10 cellular contexts compared by ENCODE assay signal in genomic region chr15:79170256-79170664, GRCh38.
A peak's percentile ranks its signal among the peaks of the same experiment; 100 is the strongest.
DNase-seq lines count a peak whose midpoint lies in the region; ATAC-seq and TF ChIP-seq lines count a peak whose summit lies in the region.
"Had no signal": no experiment of that assay in that cellular context is flagged by ENCODE, and none has a peak within 500 bp of the region (broad histone marks: within the 10 kb centered on the region; RNA-seq: fewer than 3 reads in every experiment).

No MANE protein-coding gene starts in this region.

- no peak overlapping the region for H3K27ac Mint-ChIP-seq in activated naive CD4-positive, alpha-beta T cell treated with anti-CD3 and anti-CD28 coated beads, Interleukin-2, amount 50 U/mL, for 72 hours
- H3K27ac Mint-ChIP-seq: activated T-helper 17 cell treated with anti-CD3 and anti-CD28 coated beads, Interleukin-2, amount 50 U/mL, for 72 hours had no signal

- DNase-seq in ELR (ENCODE audit: low read depth): peak; percentile 50
- DNase-seq in RPMI7951 (ENCODE audit: low read depth): peak; percentile 52
- peak; percentile 49 for DNase-seq in fibroblast of the aortic adventitia (ENCODE audit: low read depth)
- peak; percentile 58 for DNase-seq in retina
- no peak for DNase-seq in iPS-NIHi11 (ENCODE audit: low spot score)
- DNase-seq in NCI-H2107 (lab: John Stamatoyannopoulos, UW): no peak
- DNase-seq in activated naive CD4-positive, alpha-beta T cell treated with anti-CD3 and anti-CD28 coated beads, Interleukin-2, amount 50 U/mL, for 72 hours (ENCODE audit: low spot score in 2 of 2): no peak
- no peak for DNase-seq in COLO829 (ENCODE audit: low spot score)
- DNase-seq: DND-41 had no signal

- no peaks in the 10 kb centered on the region for H3K9me3 Mint-ChIP-seq in activated naive CD4-positive, alpha-beta T cell treated with anti-CD3 and anti-CD28 coated beads, Interleukin-2, amount 50 U/mL, for 72 hours
- H3K9me3 Mint-ChIP-seq: activated T-helper 17 cell treated with anti-CD3 and anti-CD28 coated beads, Interleukin-2, amount 50 U/mL, for 72 hours had no signal

- no peaks in the 10 kb centered on the region for H3K36me3 Mint-ChIP-seq in activated naive CD4-positive, alpha-beta T cell treated with anti-CD3 and anti-CD28 coated beads, Interleukin-2, amount 50 U/mL, for 72 hours

- no peak overlapping the region for H3K4me3 ChIP-seq in fibroblast of the aortic adventitia (ENCODE audit: low read depth, low read length)

- no peak for ATAC-seq in activated naive CD4-positive, alpha-beta T cell treated with anti-CD3 and anti-CD28 coated beads, Interleukin-2, amount 50 U/mL, for 72 hours
- ATAC-seq: activated T-helper 17 cell treated with anti-CD3 and anti-CD28 coated beads, Interleukin-2, amount 50 U/mL, for 72 hours had no signal

- TF ChIP-seq CTCF in fibroblast of the aortic adventitia (IDR thresholded peaks at IDR 0.05; ENCODE audit: insufficient read depth, low read length): no peak

Comparison
In these comparisons a context has a peak if more than half of its experiments do, and no peak if none do; other contexts are left out.
1. DNase-seq: peak in ELR (single experiment), RPMI7951 (single experiment), fibroblast of the aortic adventitia (single experiment) and retina (single experiment); none in iPS-NIHi11 (single experiment), NCI-H2107 (single experiment), activated naive CD4-positive, alpha-beta T cell treated with anti-CD3 and anti-CD28 coated beads, Interleukin-2, amount 50 U/mL, for 72 hours (0 of 2) and COLO829 (single experiment).